Comparison of ENCODE assay signal across 8 cellular contexts in genomic region chr12:50132505-50133135, GRCh38. TPM values are rescaled to one million over a fixed set of nuclear protein-coding genes. Genes with fewer than 3 reads are reported as not detected.
DNase-seq lines count a peak whose midpoint lies in the region; ATAC-seq and TF ChIP-seq lines count a peak whose summit lies in the region.

No MANE protein-coding gene starts in this region.

- no peaks in the 10 kb centered on the region for H3K27me3 ChIP-seq in MG63

- TF ChIP-seq CTCF in 22Rv1 (IDR thresholded peaks at IDR 0.05) (peak; percentile 91), GM10266 (IDR thresholded peaks at IDR 0.05; ENCODE audit: control insufficient read depth, insufficient read depth, low read depth, missing control alignments) (peak; percentile 65), epithelial cell of proximal tubule (conservative IDR thresholded peaks at IDR 0.05; ENCODE audit: low read depth, low read length) (peak; percentile 76)

- intact Hi-C loops in sciatic nerve (cut with DNase I): no loop called here

- no peak overlapping the region for H3K27ac ChIP-seq in 22Rv1

- DNase-seq in GM10266 (ENCODE audit: extremely low spot score): peak; percentile 24
- DNase-seq in RPMI8226: peak; percentile 58
- no peak for DNase-seq in epithelial cell of proximal tubule (ENCODE audit: low read depth)
- DNase-seq in sciatic nerve (ENCODE audit: low spot score): no peak
- DNase-seq in MG63: no peak
- no peak for DNase-seq in Kasumi-1 (lab: John Stamatoyannopoulos, UW)

- H3K4me3 ChIP-seq in epithelial cell of proximal tubule (ENCODE audit: low read depth, low read length): no peak overlapping the region
- no peak overlapping the region for H3K4me3 ChIP-seq in MG63

- ATAC-seq in sciatic nerve: peak; percentile 63
- no peak for ATAC-seq in HG03108 (IDR thresholded peaks at IDR 0.05; ENCODE audit: unreplicated experiment)

- no peaks in the 10 kb centered on the region for H3K9me3 ChIP-seq in MG63

- peaks cover 55% of the 10 kb centered on the region for H3K36me3 ChIP-seq in MG63

RNA-seq across cellular contexts. Expression of gene COX14, which starts 20.6 kb away (rescaled TPM):
- total RNA-seq in epithelial cell of proximal tubule (52.2 and 73.1 TPM in 2 replicates), sciatic nerve (45.8 TPM)
- total RNA-seq in MG63 (2014; rRNA removed; shearing (Covaris generic); ENCODE audit: low replicate concordance): 20.1 and 39.3 TPM in 2 replicates

RNA-seq across cellular contexts. Expression of gene GPD1, which starts 28.8 kb away (rescaled TPM):
- total RNA-seq in epithelial cell of proximal tubule: 0.07 TPM in 1 of 2 replicates, not detected in the other
- total RNA-seq in sciatic nerve: 32.2 TPM
- total RNA-seq in MG63 (2014; rRNA removed; shearing (Covaris generic); ENCODE audit: low replicate concordance): not detected in 2 replicates

RNA-seq across cellular contexts. Expression of gene CERS5, which starts 34.5 kb away (rescaled TPM):
- total RNA-seq in epithelial cell of proximal tubule (31.1 and 36.9 TPM in 2 replicates), sciatic nerve (51.9 TPM)
- total RNA-seq in MG63 (2014; rRNA removed; shearing (Covaris generic); ENCODE audit: low replicate concordance): 38.6 and 40.3 TPM in 2 replicates

RNA-seq across cellular contexts. Expression of gene SMARCD1, which starts 47.5 kb away (rescaled TPM):
- total RNA-seq in epithelial cell of proximal tubule (77.3 and 111 TPM in 2 replicates), sciatic nerve (35.2 TPM)
- total RNA-seq in MG63 (2014; rRNA removed; shearing (Covaris generic); ENCODE audit: low replicate concordance): 26.0 and 36.1 TPM in 2 replicates

Comparison
In these comparisons a context has a peak if more than half of its experiments do, and no peak if none do; other contexts are left out.
1. DNase-seq: peak in GM10266 (single experiment) and RPMI8226 (single experiment); none in epithelial cell of proximal tubule (single experiment), sciatic nerve (single experiment), MG63 (single experiment) and Kasumi-1 (0 of 2).
2. RNA of gene GPD1, which starts 28.8 kb away (total RNA-seq): 32.2 TPM in sciatic nerve (single experiment); 0.07 TPM in epithelial cell of proximal tubule and not detected in MG63; every median in the first group is over 10 times any median in the second.
3. Peak in every context shown above with its lines, with median percentiles within 50 percentile points of each other: CTCF ChIP-seq.